ENCODE assay signal across 13 cellular contexts in the genomic region with DNA sequence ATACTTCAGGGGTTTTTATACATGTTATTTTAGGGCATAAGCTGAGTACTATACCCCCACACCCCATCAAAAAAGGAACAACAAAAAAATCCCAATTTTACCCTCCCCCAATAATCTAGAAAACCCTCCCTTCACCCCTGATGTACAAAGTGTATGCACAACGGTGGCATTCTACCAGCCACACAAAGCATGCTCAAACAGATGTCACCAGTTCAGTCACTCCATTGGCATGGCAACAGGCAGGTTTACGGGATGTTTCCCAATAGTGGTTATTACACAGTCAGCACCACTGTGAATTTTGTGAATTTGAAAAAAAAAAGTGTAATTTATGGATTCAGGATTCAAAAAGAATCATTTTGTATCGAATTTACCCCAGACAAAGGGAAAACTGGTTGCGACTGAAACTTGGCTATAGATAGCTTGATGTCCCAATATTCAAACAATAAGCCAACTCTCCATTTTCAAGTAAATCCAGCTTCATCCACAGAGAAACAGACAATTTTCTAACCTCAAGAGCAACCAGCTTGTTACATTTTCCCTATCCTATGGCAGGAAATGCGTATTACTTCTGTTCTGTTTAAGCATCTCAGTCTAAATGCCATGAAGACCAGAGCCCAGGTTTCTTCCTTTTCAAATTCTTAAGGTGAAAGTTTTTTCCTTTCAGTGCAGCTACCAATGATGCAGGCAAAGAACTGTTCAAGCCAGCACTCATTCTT. TPM values are rescaled to one million over a fixed set of nuclear protein-coding genes. Genes with fewer than 3 reads are reported as not detected.
DNase-seq lines count a peak whose midpoint lies in the region; ATAC-seq, FAIRE-seq and TF ChIP-seq lines count a peak whose summit lies in the region.
"Had no signal": no experiment of that assay in that cellular context is flagged by ENCODE, and none has a peak within 500 bp of the region (broad histone marks: within the 10 kb centered on the region; RNA-seq: fewer than 3 reads in every experiment).

No MANE protein-coding gene starts in this region.

- no CpG with 5 or more reads among the region's 5 CpGs for WGBS in H9 (ENCODE audit: extremely low coverage, insufficient read length, low lambda C conversion rate)

- H3K27ac Mint-ChIP-seq in H9: peak overlapping the region in 2 of 3 experiments; percentile 50 to 88; a peak in 3 of 7 replicates
- H3K27ac Mint-ChIP-seq: activated CD4-positive, alpha-beta T cell treated with anti-CD3 and anti-CD28 coated beads, Interleukin-2, amount 10 ng/mL, durations not matched to agents 7 days and 5 days had no signal

- no peaks in the 10 kb centered on the region for H4K20me1 ChIP-seq in H9 (ENCODE audit: control insufficient read depth, insufficient read depth, insufficient read length)

- no peak overlapping the region for H3K14ac ChIP-seq in H9 (ENCODE audit: insufficient read depth, low read length)

- no peak overlapping the region for H2AFZ ChIP-seq in H9 (ENCODE audit: low read length)

- no peak overlapping the region for H2BK5ac ChIP-seq in H9 (ENCODE audit: insufficient read length, low read length)

- H3K79me2 ChIP-seq in H9 (ENCODE audit: insufficient read depth, low read length): no peaks in the 10 kb centered on the region

- no peak for FAIRE-seq in D721Med (lab: Jason Lieb, UNC)
- FAIRE-seq: GM12878, HTR-8/SVneo, pancreas had no signal

- no peak overlapping the region for H3K4me3 Mint-ChIP-seq in H9
- H3K4me3 Mint-ChIP-seq: activated CD4-positive, alpha-beta T cell treated with anti-CD3 and anti-CD28 coated beads, Interleukin-2, amount 10 ng/mL, durations not matched to agents 7 days and 5 days had no signal

- H3K27ac ChIP-seq in H9 (ENCODE audit: insufficient read length, low read depth, low read length): no peak overlapping the region
- H3K27ac ChIP-seq: body of pancreas, pancreas had no signal

- no peak overlapping the region for H2BK120ac ChIP-seq in H9 (ENCODE audit: low read depth, low read length, poor library complexity, severe bottlenecking)

- H3K4me3 ChIP-seq in skeletal muscle cell (ENCODE audit: low read depth, low read length): no peak overlapping the region
- H3K4me3 ChIP-seq: body of pancreas, GM12878, pancreas had no signal

- no peak overlapping the region for H2BK12ac ChIP-seq in H9 (ENCODE audit: insufficient read length, low read depth, low read length)

- TF ChIP-seq CTCF in H9 (conservative IDR thresholded peaks at IDR 0.05) (no peak), D721Med (IDR thresholded peaks at IDR 0.05; ENCODE audit: insufficient read depth, missing control alignments) (no peak)

- no peak overlapping the region for H2AK5ac ChIP-seq in H9 (ENCODE audit: insufficient read length, low read length)

- DNase-seq in H9: no peak
- peak; percentile 33 for DNase-seq in RKO (ENCODE audit: low spot score)
- peak; percentile 55 for DNase-seq in fibroblast of peridontal ligament (ENCODE audit: extremely low read depth)
- DNase-seq in skeletal muscle cell (ENCODE audit: low read depth): peak; percentile 8
- no peak for DNase-seq in D721Med (ENCODE audit: insufficient read length, low spot score)
- DNase-seq in glomerular visceral epithelial cell (ENCODE audit: extremely low spot score): no peak
- DNase-seq in cerebellum (ENCODE audit: low spot score): no peak
- DNase-seq: activated CD4-positive, alpha-beta T cell treated with anti-CD3 and anti-CD28 coated beads, Interleukin-2, amount 10 ng/mL, durations not matched to agents 7 days and 5 days; pancreas had no signal

- no peaks in the 10 kb centered on the region for H3K23me2 ChIP-seq in H9 (ENCODE audit: insufficient read length, low read depth, low read length, poor library complexity, severe bottlenecking)

- H4K8ac ChIP-seq in H9 (replicated peaks; ENCODE audit: insufficient read length, low read depth, low read length): no peak overlapping the region

- no peak for ATAC-seq in GM19351 (IDR thresholded peaks at IDR 0.05; ENCODE audit: unreplicated experiment)
- ATAC-seq: body of pancreas, GM12878 had no signal

- peaks cover 37% of the 10 kb centered on the region in 2 experiments for H3K4me1 Mint-ChIP-seq in H9

- no peaks in the 10 kb centered on the region for H3K9me3 ChIP-seq in H9 (ENCODE audit: control insufficient read depth, low read depth, low read length)
- H3K9me3 ChIP-seq: body of pancreas, pancreas had no signal

- no peak overlapping the region for H3K18ac ChIP-seq in H9 (ENCODE audit: insufficient read length, low read depth, low read length)

- H3K27me3 Mint-ChIP-seq in H9 (ENCODE audit: low read depth): no peaks in the 10 kb centered on the region
- H3K27me3 Mint-ChIP-seq: activated CD4-positive, alpha-beta T cell treated with anti-CD3 and anti-CD28 coated beads, Interleukin-2, amount 10 ng/mL, durations not matched to agents 7 days and 5 days had no signal

- no peaks in the 10 kb centered on the region for H3K9me3 Mint-ChIP-seq in H9
- H3K9me3 Mint-ChIP-seq: activated CD4-positive, alpha-beta T cell treated with anti-CD3 and anti-CD28 coated beads, Interleukin-2, amount 10 ng/mL, durations not matched to agents 7 days and 5 days had no signal

- H3K4me1 ChIP-seq in H9 (ENCODE audit: insufficient read depth, low read length): no peaks in the 10 kb centered on the region
- H3K4me1 ChIP-seq: pancreas had no signal

- no peak overlapping the region for H2BK15ac ChIP-seq in H9 (ENCODE audit: low read depth, low read length)

- H3T11ph ChIP-seq in H9 (ENCODE audit: low read length): no peak overlapping the region

- H3K79me1 ChIP-seq in H9 (ENCODE audit: insufficient read depth, low read depth, low read length, poor library complexity, severe bottlenecking): no peaks in the 10 kb centered on the region

- peaks cover 18 to 45% (median 39%) of the 10 kb centered on the region in 3 experiments; a peak in 6 of 7 replicates for H3K36me3 Mint-ChIP-seq in H9 (ENCODE audit: insufficient read depth in 1 of 3, low read depth in 3 of 3)

- no peak overlapping the region for H3K9ac ChIP-seq in H9 (ENCODE audit: extremely low read depth, insufficient read length, low read length)

- H4K91ac ChIP-seq in H9 (ENCODE audit: insufficient read length, low read depth, low read length): no peak overlapping the region

- no peak overlapping the region for H4K5ac ChIP-seq in H9 (ENCODE audit: insufficient read length, low read depth, low read length)

- no peak overlapping the region for H3K4ac ChIP-seq in H9 (ENCODE audit: low read depth, low read length)

- no peak overlapping the region for H3K4me2 ChIP-seq in H9 (ENCODE audit: insufficient read depth, insufficient read length, low read length)

- no peak overlapping the region for H2BK20ac ChIP-seq in H9 (ENCODE audit: low read depth, low read length, poor library complexity, severe bottlenecking)

- no peak overlapping the region for H3K23ac ChIP-seq in H9 (ENCODE audit: insufficient read length, low read depth, low read length)

- H3K56ac ChIP-seq in H9 (ENCODE audit: insufficient read length, low read depth, low read length): no peak overlapping the region

- no peaks in the 10 kb centered on the region for H3K27me3 ChIP-seq in H9 (ENCODE audit: insufficient read depth, low read length)
- H3K27me3 ChIP-seq: body of pancreas, pancreas had no signal

RNA-seq across cellular contexts. Expression of gene SLC45A3, which starts 34.0 kb away (rescaled TPM):
- total RNA-seq in H9 (2021) (16.7 TPM in 2 replicates), cerebellum (1.3 TPM)

RNA-seq across cellular contexts. Expression of gene NUCKS1, which starts 35.6 kb away (rescaled TPM):
- total RNA-seq in H9 (2021): 414 and 427 TPM in 2 replicates
- 189 TPM for total RNA-seq in cerebellum

Comparison
In these comparisons a context has a peak if more than half of its experiments do, and no peak if none do; other contexts are left out.
1. DNase-seq: peak in RKO (single experiment), fibroblast of peridontal ligament (single experiment) and skeletal muscle cell (single experiment); none in H9 (single experiment), D721Med (single experiment), glomerular visceral epithelial cell (single experiment) and cerebellum (single experiment).